In the genomic region with DNA sequence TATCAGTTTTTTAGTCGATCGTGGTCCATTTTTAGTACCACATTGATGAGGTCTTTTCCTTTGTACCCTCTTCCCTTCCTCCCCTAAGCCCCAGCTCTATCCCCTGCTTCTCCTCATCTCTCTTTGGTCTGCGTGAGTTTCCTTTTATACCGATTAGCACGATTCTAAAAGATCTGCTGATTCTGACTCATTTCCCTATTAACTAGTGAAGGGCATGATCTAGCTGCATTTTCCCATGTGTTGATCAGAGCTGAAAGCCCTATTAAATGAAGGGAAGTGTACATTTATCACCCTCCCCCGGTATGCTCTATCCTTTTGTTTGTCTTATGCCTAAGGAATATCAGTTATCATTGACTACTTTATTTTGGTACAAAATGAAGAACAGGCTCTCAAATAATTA, we compare ENCODE assay signal across 11 cellular contexts.
DNase-seq lines count a peak whose midpoint lies in the region; TF ChIP-seq lines count a peak whose summit lies in the region.
"Had no signal": no experiment of that assay in that cellular context is flagged by ENCODE, and none has a peak within 500 bp of the region (broad histone marks: within the 10 kb centered on the region; RNA-seq: fewer than 3 reads in every experiment).

No MANE protein-coding gene starts in this region.

- TF ChIP-seq CTCF in cardiac fibroblast (IDR thresholded peaks at IDR 0.05; ENCODE audit: low read depth, low read length): no peak
- no peak for TF ChIP-seq CTCF in right atrium auricular region (IDR thresholded peaks at IDR 0.05)

- no peaks in the 10 kb centered on the region for H3K9me2 ChIP-seq in GM23248 (ENCODE audit: insufficient read depth)

- H3K9ac ChIP-seq in GM23248 (no peak overlapping the region), mesendoderm (ENCODE audit: low read length) (no peak overlapping the region)

- H2AFZ ChIP-seq in GM23248: no peak overlapping the region

- no peak overlapping the region for H3K18ac ChIP-seq in mesendoderm (ENCODE audit: low read length)

- H3K36me3 ChIP-seq in GM23248 (ENCODE audit: low read depth) (no peaks in the 10 kb centered on the region), right atrium auricular region (no peaks in the 10 kb centered on the region), mesendoderm (ENCODE audit: control insufficient read depth, insufficient read depth, low read length) (no peaks in the 10 kb centered on the region)

- H2AK5ac ChIP-seq in mesendoderm (ENCODE audit: low read length): no peak overlapping the region

- no peak overlapping the region for H2BK5ac ChIP-seq in mesendoderm (ENCODE audit: low read length)

- H3K27ac ChIP-seq in GM23248: no peak overlapping the region
- no peak overlapping the region for H3K27ac ChIP-seq in right atrium auricular region
- no peak overlapping the region for H3K27ac ChIP-seq in mesendoderm (ENCODE audit: low read depth, low read length)
- H3K27ac ChIP-seq: HL-60, RWPE1 had no signal

- no peak overlapping the region for H2BK15ac ChIP-seq in mesendoderm (replicated peaks; ENCODE audit: low read depth)

- H4K20me1 ChIP-seq in GM23248 (ENCODE audit: insufficient read depth): no peaks in the 10 kb centered on the region

- H3K4me3 ChIP-seq in GM23248 (no peak overlapping the region), cardiac fibroblast (replicated peaks in 1 of 2; ENCODE audit: low read depth in 2 of 2, low read length in 2 of 2) (no peak overlapping the region), right atrium auricular region (no peak overlapping the region), mesendoderm (ENCODE audit: low read length) (no peak overlapping the region)

- H3K23ac ChIP-seq in mesendoderm (ENCODE audit: low read length): no peak overlapping the region

- 21 to 28% methylated on average over 6 of the region's 6 CpGs for WGBS in GM23248 (ENCODE audit: low coverage in 1 of 2, low lambda C conversion rate in 2 of 2, missing lambda C conversion rate in 2 of 2), 2 experiments
- WGBS in mesendoderm (ENCODE audit: extremely low coverage, insufficient coverage, low lambda C conversion rate): no CpG with 5 or more reads among the region's 6 CpGs

- H3K9me3 ChIP-seq in GM23248 (ENCODE audit: low read depth) (no peaks in the 10 kb centered on the region), right atrium auricular region (no peaks in the 10 kb centered on the region)

- H3K4me2 ChIP-seq in GM23248 (ENCODE audit: unreplicated experiment): no peak overlapping the region
- no peak overlapping the region for H3K4me2 ChIP-seq in mesendoderm (ENCODE audit: low read length)

- H4K5ac ChIP-seq in mesendoderm (ENCODE audit: low read length): no peak overlapping the region

- H3K79me1 ChIP-seq in mesendoderm (ENCODE audit: low read length): no peaks in the 10 kb centered on the region

- no peaks in the 10 kb centered on the region for H3K27me3 ChIP-seq in GM23248 (replicated peaks; ENCODE audit: insufficient read depth)
- no peaks in the 10 kb centered on the region for H3K27me3 ChIP-seq in right atrium auricular region
- H3K27me3 ChIP-seq in mesendoderm (ENCODE audit: insufficient read depth, low read length, poor library complexity): no peaks in the 10 kb centered on the region

- no peaks in the 10 kb centered on the region for H3K4me1 ChIP-seq in GM23248 (ENCODE audit: insufficient read depth)
- no peaks in the 10 kb centered on the region for H3K4me1 ChIP-seq in right atrium auricular region
- H3K4me1 ChIP-seq in mesendoderm (ENCODE audit: control insufficient read depth, low read depth, low read length): no peaks in the 10 kb centered on the region

- H2BK120ac ChIP-seq in mesendoderm (ENCODE audit: low read depth, low read length): no peak overlapping the region

- no peak overlapping the region for H4K8ac ChIP-seq in mesendoderm (ENCODE audit: low read depth, low read length)

- no peaks in the 10 kb centered on the region for H3F3A ChIP-seq in GM23248 (ENCODE audit: insufficient read depth)

- in situ Hi-C loops in GM23248 (cut with MboI): no loop called here

- peak; percentile 18 for DNase-seq in GM23248
- DNase-seq in cardiac fibroblast (ENCODE audit: low read depth in 2 of 2): peak; percentile 15 to 43
- peak; percentile 64 for DNase-seq in foreskin melanocyte
- no peak for DNase-seq in HT-29 (ENCODE audit: low spot score)
- no peak for DNase-seq in hippocampal formation (lab: John Stamatoyannopoulos, UW)
- no peak for DNase-seq in right atrium auricular region (ENCODE audit: low spot score)
- DNase-seq in mesendoderm: no peak
- DNase-seq: NCI-H187; NK-92 treated with Interleukin-12 subunit alpha and Interleukin-12 subunit beta, amount 100 ng/mL, for 24 hours had no signal

- H3K79me2 ChIP-seq in GM23248 (ENCODE audit: insufficient read depth): no peaks in the 10 kb centered on the region
- H3K79me2 ChIP-seq in mesendoderm (ENCODE audit: control insufficient read depth, insufficient read depth, low read length): no peaks in the 10 kb centered on the region

- H3K56ac ChIP-seq in mesendoderm (ENCODE audit: low read length): no peak overlapping the region

- no peak overlapping the region for H3K4ac ChIP-seq in mesendoderm (ENCODE audit: low read depth, low read length)

Comparison
In these comparisons a context has a peak if more than half of its experiments do, and no peak if none do; other contexts are left out.
1. DNase-seq: peak in GM23248 (single experiment), cardiac fibroblast (2 of 2) and foreskin melanocyte (single experiment); none in HT-29 (single experiment), hippocampal formation (0 of 2), right atrium auricular region (single experiment) and mesendoderm (single experiment).